8 cellular contexts compared by ENCODE assay signal in the genomic region with DNA sequence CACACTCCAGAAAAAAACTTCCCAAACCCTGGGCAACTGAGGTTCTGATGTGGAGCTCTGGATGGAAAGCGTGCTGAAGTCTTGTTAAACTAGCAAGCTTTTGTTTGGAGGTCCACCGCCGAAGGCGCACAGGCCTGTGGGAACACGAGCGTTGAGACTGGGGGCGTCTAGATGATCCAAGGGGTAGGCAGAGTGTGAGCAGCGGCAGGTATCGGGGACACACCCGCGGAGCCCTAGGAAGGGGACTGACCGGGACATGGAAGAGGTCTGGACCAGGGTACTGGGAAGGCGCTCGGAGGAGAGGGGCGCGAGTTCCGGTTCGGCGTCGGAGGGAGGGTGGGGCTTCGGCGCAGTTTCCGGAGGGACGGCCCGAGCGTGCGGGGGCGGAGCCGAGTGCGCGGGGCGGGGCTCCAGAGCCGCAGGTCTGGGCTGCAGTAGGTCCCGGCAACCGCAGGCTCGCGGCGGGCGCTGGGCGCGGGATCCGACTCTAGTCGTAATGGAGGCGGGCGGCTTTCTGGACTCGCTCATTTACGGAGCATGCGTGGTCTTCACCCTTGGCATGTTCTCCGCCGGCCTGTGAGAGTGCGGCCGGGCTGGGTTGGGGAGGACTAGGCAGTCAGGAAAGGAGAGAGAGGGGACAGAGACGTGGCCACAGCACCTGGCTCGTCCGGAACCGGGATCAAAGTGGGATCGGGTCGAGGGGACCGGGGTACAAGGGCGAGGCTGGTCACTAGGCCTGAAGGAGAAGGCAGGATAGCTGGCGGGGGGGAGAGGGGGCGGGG. TPM values are rescaled to one million over a fixed set of nuclear protein-coding genes. Genes with fewer than 3 reads are reported as not detected.
A peak's percentile ranks its signal among the peaks of the same experiment; 100 is the strongest.
DNase-seq lines count a peak whose midpoint lies in the region; ATAC-seq and TF ChIP-seq lines count a peak whose summit lies in the region.

A gene with protein sequence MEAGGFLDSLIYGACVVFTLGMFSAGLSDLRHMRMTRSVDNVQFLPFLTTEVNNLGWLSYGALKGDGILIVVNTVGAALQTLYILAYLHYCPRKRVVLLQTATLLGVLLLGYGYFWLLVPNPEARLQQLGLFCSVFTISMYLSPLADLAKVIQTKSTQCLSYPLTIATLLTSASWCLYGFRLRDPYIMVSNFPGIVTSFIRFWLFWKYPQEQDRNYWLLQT (plus strand): TSS at position 437 of the 782 bp plus-strand sequence. CDS start 60 bp downstream, at position 497.

- H3K4me3 Mint-ChIP-seq in activated naive CD8-positive, alpha-beta T cell treated with anti-CD3 and anti-CD28 coated beads, Interleukin-2, amount 50 U/mL, for 24 hours = peak within 1 kb of the TSS; percentile 99

- no peaks in the 10 kb centered on the region for H3K27me3 Mint-ChIP-seq in activated naive CD8-positive, alpha-beta T cell treated with anti-CD3 and anti-CD28 coated beads, Interleukin-2, amount 50 U/mL, for 24 hours

- H3K4me1 ChIP-seq in cardiac muscle cell (ENCODE audit: low read depth) (peaks cover 16% of the 10 kb centered on the region), transverse colon (peaks cover 12 to 83% (median 56%) of the 10 kb centered on the region in 4 donors)

- H3K36me3 ChIP-seq in cardiac muscle cell (peaks cover 28% of the 10 kb centered on the region), transverse colon (peaks cover 0 to 23% (median 6%) of the 10 kb centered on the region in 4 donors)

- no peaks in the 10 kb centered on the region for H3K9me3 ChIP-seq in cardiac muscle cell (ENCODE audit: low read depth)
- H3K9me3 ChIP-seq in transverse colon = no peaks in the 10 kb centered on the region

- 0 to 1% methylated on average over 3 to 57 of the region's 62 CpGs for WGBS in transverse colon (ENCODE audit: low coverage in 1 of 2), 2 donors

- no peak for TF ChIP-seq EP300 in transverse colon (IDR thresholded peaks at IDR 0.05; ENCODE audit: low read depth)

- H3K9me3 Mint-ChIP-seq in activated naive CD8-positive, alpha-beta T cell treated with anti-CD3 and anti-CD28 coated beads, Interleukin-2, amount 50 U/mL, for 24 hours = no peaks in the 10 kb centered on the region

- DNase-seq in NCI-H1436 treated with DMSO at 0.1 percent for 48 hours (lab: John Stamatoyannopoulos, UW) (peak; percentile 47), T follicular helper cell (ENCODE audit: low read depth) (peak; percentile 87), cardiac muscle cell (ENCODE audit: low read depth in 1 of 2, low spot score in 1 of 2) (peak; percentile 97 to 98), pons (ENCODE audit: low spot score) (peak; percentile 81), transverse colon (peak; percentile 96)
- DNase-seq in activated naive CD8-positive, alpha-beta T cell treated with anti-CD3 and anti-CD28 coated beads, Interleukin-2, amount 50 U/mL, for 24 hours = peak; percentile 96

- peak within 1 kb of the TSS; percentile 100 for H3K27ac Mint-ChIP-seq in activated naive CD8-positive, alpha-beta T cell treated with anti-CD3 and anti-CD28 coated beads, Interleukin-2, amount 50 U/mL, for 24 hours

- intact Hi-C loops in transverse colon (cut with DNase I; ENCODE audit: low total_unique reads) = no loop called here

- peak; percentile 66 for ATAC-seq in HG02840 (IDR thresholded peaks at IDR 0.05; ENCODE audit: low FRiP score, unreplicated experiment)
- ATAC-seq in activated naive CD8-positive, alpha-beta T cell treated with anti-CD3 and anti-CD28 coated beads, Interleukin-2, amount 50 U/mL, for 24 hours = peak; percentile 69

- peak within 1 kb of the TSS; percentile 67 for H3K4me3 ChIP-seq in GM12875 (ENCODE audit: low read depth, low read length)
- peak within 1 kb of the TSS; percentile 47 for H3K4me3 ChIP-seq in cardiac muscle cell
- H3K4me3 ChIP-seq in transverse colon = peak within 1 kb of the TSS; percentile 50 to 67 (median 63)

- H3K36me3 Mint-ChIP-seq in activated naive CD8-positive, alpha-beta T cell treated with anti-CD3 and anti-CD28 coated beads, Interleukin-2, amount 50 U/mL, for 24 hours (ENCODE audit: low read depth) = peaks cover 21% of the 10 kb centered on the region

- no peaks in the 10 kb centered on the region for H3K27me3 ChIP-seq in cardiac muscle cell
- no peaks in the 10 kb centered on the region for H3K27me3 ChIP-seq in transverse colon

- H3K4me1 Mint-ChIP-seq in activated naive CD8-positive, alpha-beta T cell treated with anti-CD3 and anti-CD28 coated beads, Interleukin-2, amount 50 U/mL, for 24 hours = peaks cover 46% of the 10 kb centered on the region

- peak within 1 kb of the TSS; percentile 93 for H3K27ac ChIP-seq in cardiac muscle cell
- peak within 1 kb of the TSS; percentile 96 to 100 (median 100) for H3K27ac ChIP-seq in transverse colon

- peak; percentile 97 for TF ChIP-seq POLR2A in transverse colon (IDR thresholded peaks at IDR 0.05)

- TF ChIP-seq CTCF in GM12875 (IDR thresholded peaks at IDR 0.05; ENCODE audit: borderline replicate concordance, insufficient read depth, low read depth, low read length) (0 out of 2 replicates have a peak, but pooled peaks have one; percentile 3), cardiac muscle cell (IDR thresholded peaks at IDR 0.05; ENCODE audit: low read depth, low read length) (no peak), transverse colon (IDR thresholded peaks at IDR 0.05) (peak; percentile 35 to 84 (median 47))

- in situ Hi-C loops in transverse colon (cut with MboI; ENCODE audit: low pct_ligation_motif_present in 1 of 4, low pct_unique_long_range_greater_than_20kb in 1 of 4, low sequenced_read_pairs in 3 of 4) = no loop called here

RNA-seq across cellular contexts. Expression of the gene that starts here (rescaled TPM):
- total RNA-seq in cardiac muscle cell = 18.4 and 20.9 TPM in 2 replicates
- polyA plus RNA-seq in cardiac muscle cell = 45.1 and 50.7 TPM in 2 replicates
- 100 to 1,000 TPM in 1 of 4 donors, 10 to 100 TPM in 2, 1 to 10 TPM in 1; 5.2 to 199 (median 44.4) TPM for total RNA-seq in transverse colon

Comparison
In these comparisons a context has a peak if more than half of its experiments do, and no peak if none do; other contexts are left out.
1. Peak in every context shown above with its lines: DNase-seq, ATAC-seq, H3K4me3 ChIP-seq and H3K27ac ChIP-seq.
2. DNase-seq: peak in every context shown above with its lines; median percentile 98 in cardiac muscle cell; 96 in activated naive CD8-positive, alpha-beta T cell treated with anti-CD3 and anti-CD28 coated beads, Interleukin-2, amount 50 U/mL, for 24 hours; 96 in transverse colon; 87 in T follicular helper cell; 81 in pons; 47 in NCI-H1436 treated with DMSO at 0.1 percent for 48 hours.